In the genomic region with DNA sequence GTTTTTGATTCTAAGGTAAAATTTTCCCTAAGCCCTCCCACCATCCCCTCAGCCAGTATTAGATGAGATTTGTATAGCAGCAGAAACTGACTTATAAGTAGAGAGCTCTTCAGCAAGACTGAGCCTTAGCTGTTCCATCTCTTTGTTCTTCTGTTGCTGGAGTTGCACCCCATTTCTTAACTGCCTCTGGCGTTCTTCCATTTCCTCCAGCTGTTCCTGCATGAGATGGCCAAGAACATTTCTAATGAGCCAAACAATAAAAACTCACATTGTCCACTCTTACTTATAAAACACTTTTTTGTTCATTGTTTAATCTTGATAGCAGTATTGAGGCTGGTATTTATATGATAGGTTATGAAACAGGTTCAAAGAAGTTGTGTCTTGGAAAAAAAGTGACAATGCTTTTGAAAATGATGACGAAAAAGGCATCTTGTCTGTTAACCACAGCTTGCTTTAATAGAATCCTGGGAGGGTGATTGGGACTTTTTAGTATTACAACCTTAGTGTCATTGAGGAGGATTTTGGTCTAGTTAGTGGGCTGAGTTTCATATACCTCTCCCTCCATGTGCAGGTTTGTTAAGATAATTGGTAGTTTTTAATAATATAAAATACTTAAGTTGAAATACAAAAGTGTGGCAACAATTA, we compare ENCODE assay signal across 11 cellular contexts. TPM values are rescaled to one million over a fixed set of nuclear protein-coding genes. Genes with fewer than 3 reads are reported as not detected.
A peak's percentile ranks its signal among the peaks of the same experiment; 100 is the strongest.
DNase-seq lines count a peak whose midpoint lies in the region; ATAC-seq and TF ChIP-seq lines count a peak whose summit lies in the region.
"Had no signal": no experiment of that assay in that cellular context is flagged by ENCODE, and none has a peak within 500 bp of the region (broad histone marks: within the 10 kb centered on the region; RNA-seq: fewer than 3 reads in every experiment).

No MANE protein-coding gene starts in this region.

- no peak overlapping the region for H2BK5ac ChIP-seq in neuronal stem cell (ENCODE audit: low read length)

- H3K4me3 ChIP-seq in Panc1 (ENCODE audit: low read depth in 2 of 2, low read length in 2 of 2) (no peak overlapping the region), esophagus squamous epithelium (no peak overlapping the region), neuronal stem cell (ENCODE audit: low read length in 2 of 2) (no peak overlapping the region)

- CTCF ChIA-PET in Panc1 (lab: Charles Lee): no interaction called here

- H3K9ac ChIP-seq in neuronal stem cell (ENCODE audit: low read depth, low read length, poor library complexity): no peak overlapping the region

- no peak overlapping the region for H4K91ac ChIP-seq in neuronal stem cell (ENCODE audit: low read depth, low read length, poor library complexity)

- DNase-seq in Panc1 (ENCODE audit: low read depth, low spot score): no peak
- no peak for DNase-seq in esophagus squamous epithelium (lab: John Stamatoyannopoulos, UW)
- no peak for DNase-seq in UCSD-AML1 (lab: John Stamatoyannopoulos, UW; ENCODE audit: unreplicated experiment)
- DNase-seq in hepatic stellate cell (ENCODE audit: low spot score): no peak
- DNase-seq in neuronal stem cell (ENCODE audit: low spot score): no peak
- no peak for DNase-seq in GM13976 (ENCODE audit: low spot score)
- DNase-seq: activated naive CD4-positive, alpha-beta T cell treated with Interleukin-2 at 50 U/mL for 16 hours; MV-4-11; SHP77 had no signal

- TF ChIP-seq POLR2A in esophagus squamous epithelium (IDR thresholded peaks at IDR 0.05): no peak

- no peak overlapping the region for H2BK120ac ChIP-seq in neuronal stem cell (ENCODE audit: low read depth, low read length)

- H3K4me3 Mint-ChIP-seq in nephron: no peak overlapping the region

- H2AFZ ChIP-seq in neuronal stem cell (ENCODE audit: low read length): no peak overlapping the region

- H3K4me2 ChIP-seq in neuronal stem cell (ENCODE audit: insufficient read depth, low read length, poor library complexity, severe bottlenecking): no peak overlapping the region

- ATAC-seq in Panc1: no peak

- H3K27ac ChIP-seq in 22Rv1 (peak overlapping the region; percentile 5; the same call in 1 of the 2 replicates), Panc1 (ENCODE audit: low read length) (no peak overlapping the region), esophagus squamous epithelium (peak overlapping the region; percentile 19 to 82 (median 78)), neuronal stem cell (replicated peaks; ENCODE audit: low read length) (no peak overlapping the region)

- H3K14ac ChIP-seq in neuronal stem cell (ENCODE audit: low read length): no peak overlapping the region

- H3K79me1 ChIP-seq in neuronal stem cell (ENCODE audit: low read depth, low read length): no peaks in the 10 kb centered on the region

- peak overlapping the region; percentile 51 to 66 (median 62) for H3K27ac Mint-ChIP-seq in nephron

- BruUV-seq in Panc1 (replicated peaks; lab: Mats Ljungman, UMichigan): TSS peak; percentile 0

- H3K4me1 ChIP-seq in Panc1 (ENCODE audit: control insufficient read depth, insufficient read depth, low read length): no peaks in the 10 kb centered on the region
- H3K4me1 ChIP-seq in esophagus squamous epithelium: peaks cover 3 to 55% (median 25%) of the 10 kb centered on the region in 3 donors
- H3K4me1 ChIP-seq in neuronal stem cell (ENCODE audit: control insufficient read depth in 2 of 2, insufficient read depth in 1 of 2, low read depth in 1 of 2, low read length in 2 of 2): no peaks in the 10 kb centered on the region

- POLR2A ChIA-PET in Panc1 (lab: Charles Lee): interaction anchor here (0.8 kb wide), 1 partner anchor 8 kb away, joined by 9 read pairs; no protein-coding TSS in a partner anchor

- H3K27me3 ChIP-seq in Panc1 (ENCODE audit: control insufficient read depth, insufficient read depth, low read length) (no peaks in the 10 kb centered on the region), esophagus squamous epithelium (no peaks in the 10 kb centered on the region), neuronal stem cell (ENCODE audit: control insufficient read depth in 3 of 3, insufficient read depth in 3 of 3, low read depth in 1 of 3, low read length in 3 of 3) (no peaks in the 10 kb centered on the region)

- H3K36me3 ChIP-seq in Panc1 (ENCODE audit: control insufficient read depth, insufficient read depth, low read length) (peaks cover 40% of the 10 kb centered on the region), esophagus squamous epithelium (peaks cover 0 to 72% (median 12%) of the 10 kb centered on the region in 3 donors), neuronal stem cell (replicated peaks in 1 of 2; ENCODE audit: control insufficient read depth in 2 of 2, insufficient read depth in 2 of 2, low read length in 2 of 2) (peaks cover 23 to 81% of the 10 kb centered on the region in 2 donors)

- no peak overlapping the region for H4K8ac ChIP-seq in neuronal stem cell (ENCODE audit: low read depth, low read length)

- no peak overlapping the region for H2AK5ac ChIP-seq in neuronal stem cell (ENCODE audit: low read depth, low read length)

- no peaks in the 10 kb centered on the region for H3K27me3 Mint-ChIP-seq in nephron (ENCODE audit: low read depth)

- intact Hi-C loops in Panc1 (cut with micrococcal nuclease; ENCODE audit: unreplicated experiment) (no loop called here), esophagus squamous epithelium (cut with DNase I) (no loop called here)

- no peak overlapping the region for H3K4ac ChIP-seq in neuronal stem cell (ENCODE audit: low read length)

- no peak overlapping the region for H2BK12ac ChIP-seq in neuronal stem cell (ENCODE audit: low read length)

- H3K23ac ChIP-seq in neuronal stem cell (ENCODE audit: low read depth, low read length, poor library complexity): no peak overlapping the region

- 32 to 38% methylated on average over 2 of the region's 2 CpGs for WGBS in esophagus squamous epithelium, 2 donors
- no CpG with 5 or more reads among the region's 2 CpGs for WGBS in neuronal stem cell (ENCODE audit: extremely low coverage in 2 of 2, insufficient read length in 2 of 2, insufficient replicate concordance in 1 of 2), 2 donors

- TF ChIP-seq CTCF in 22Rv1 (IDR thresholded peaks at IDR 0.05) (no peak), Panc1 (IDR thresholded peaks at IDR 0.05) (no peak), esophagus squamous epithelium (IDR thresholded peaks at IDR 0.05) (no peak), nephron (IDR thresholded peaks at IDR 0.05; ENCODE audit: unreplicated experiment in 3 of 3) (no peak), GM13976 (IDR thresholded peaks at IDR 0.05; ENCODE audit: borderline replicate concordance, control extremely low read depth, extremely low read depth, insufficient read depth, missing control alignments) (no peak)

- peaks cover 67% of the 10 kb centered on the region for H3K36me3 Mint-ChIP-seq in nephron (ENCODE audit: low read depth)

- H3K9me3 ChIP-seq in Panc1 (ENCODE audit: control insufficient read depth, insufficient read depth, low read depth, low read length) (no peaks in the 10 kb centered on the region), esophagus squamous epithelium (no peaks in the 10 kb centered on the region), neuronal stem cell (replicated peaks in 1 of 2; ENCODE audit: control insufficient read depth in 2 of 2, insufficient read depth in 1 of 2, low read depth in 1 of 2, low read length in 2 of 2) (no peaks in the 10 kb centered on the region)

- in situ Hi-C loops in Panc1 (cut with HindIII; ENCODE audit: low pct_unique_long_range_greater_than_20kb, low sequenced_read_pairs): no loop called here
- in situ Hi-C loops in GM13976 (cut with MboI; ENCODE audit: low sequenced_read_pairs, unreplicated experiment): no loop called here

- peaks cover 20% of the 10 kb centered on the region for H3K4me1 Mint-ChIP-seq in nephron

- no peak overlapping the region for H3K18ac ChIP-seq in neuronal stem cell (ENCODE audit: low read length)

- no peak overlapping the region for H2BK15ac ChIP-seq in neuronal stem cell (ENCODE audit: low read length)

- H3K9me3 Mint-ChIP-seq in nephron: no peaks in the 10 kb centered on the region

RNA-seq across cellular contexts. Expression of gene SYNC, which starts 18.3 kb away (rescaled TPM):
- 1.3 TPM for total RNA-seq in Panc1 (2021; ENCODE audit: unreplicated experiment)
- 1.2 TPM for polyA plus RNA-seq in Panc1 (2012; ENCODE audit: insufficient read length)
- 10 to 100 TPM in 2 of 4 donors, 1 to 10 TPM in 2; 2.9 to 31.7 (median 9.1) TPM for total RNA-seq in esophagus squamous epithelium
- polyA plus RNA-seq in neuronal stem cell (2013, experiment 1 of 2): 0.03 TPM
- polyA plus RNA-seq in neuronal stem cell (2013, experiment 2 of 2): 0.03 TPM

RNA-seq across cellular contexts. Expression of gene RBBP4, which starts 33.3 kb away (rescaled TPM):
- total RNA-seq in Panc1 (2021; ENCODE audit: unreplicated experiment) (376 TPM), esophagus squamous epithelium (100 to 1,000 TPM in 1 of 4 donors, 10 to 100 TPM in 3; 59.6 to 102 (median 85.1) TPM)
- polyA plus RNA-seq in Panc1 (2012; ENCODE audit: insufficient read length): 254 TPM
- 209 TPM for polyA plus RNA-seq in neuronal stem cell (2013, experiment 1 of 2)
- polyA plus RNA-seq in neuronal stem cell (2013, experiment 2 of 2): 210 TPM

RNA-seq across cellular contexts. Expression of gene ZBTB8OS, which starts 33.9 kb away (rescaled TPM):
- 78.9 TPM for total RNA-seq in Panc1 (2021; ENCODE audit: unreplicated experiment)
- 47.2 TPM for polyA plus RNA-seq in Panc1 (2012; ENCODE audit: insufficient read length)
- 10 to 100 TPM; 12.3 to 26.9 (median 21.1) TPM for total RNA-seq in esophagus squamous epithelium
- polyA plus RNA-seq in neuronal stem cell (2013, experiment 1 of 2): 43.1 TPM
- polyA plus RNA-seq in neuronal stem cell (2013, experiment 2 of 2): 44.1 TPM

Comparison
In these comparisons a context has a peak if more than half of its experiments do, and no peak if none do; other contexts are left out.
1. H3K27ac ChIP-seq: peak in 22Rv1 (single experiment) and esophagus squamous epithelium (4 of 4); none in Panc1 (single experiment) and neuronal stem cell (single experiment).